ENCODE assay signal across 8 cellular contexts in the genomic region with DNA sequence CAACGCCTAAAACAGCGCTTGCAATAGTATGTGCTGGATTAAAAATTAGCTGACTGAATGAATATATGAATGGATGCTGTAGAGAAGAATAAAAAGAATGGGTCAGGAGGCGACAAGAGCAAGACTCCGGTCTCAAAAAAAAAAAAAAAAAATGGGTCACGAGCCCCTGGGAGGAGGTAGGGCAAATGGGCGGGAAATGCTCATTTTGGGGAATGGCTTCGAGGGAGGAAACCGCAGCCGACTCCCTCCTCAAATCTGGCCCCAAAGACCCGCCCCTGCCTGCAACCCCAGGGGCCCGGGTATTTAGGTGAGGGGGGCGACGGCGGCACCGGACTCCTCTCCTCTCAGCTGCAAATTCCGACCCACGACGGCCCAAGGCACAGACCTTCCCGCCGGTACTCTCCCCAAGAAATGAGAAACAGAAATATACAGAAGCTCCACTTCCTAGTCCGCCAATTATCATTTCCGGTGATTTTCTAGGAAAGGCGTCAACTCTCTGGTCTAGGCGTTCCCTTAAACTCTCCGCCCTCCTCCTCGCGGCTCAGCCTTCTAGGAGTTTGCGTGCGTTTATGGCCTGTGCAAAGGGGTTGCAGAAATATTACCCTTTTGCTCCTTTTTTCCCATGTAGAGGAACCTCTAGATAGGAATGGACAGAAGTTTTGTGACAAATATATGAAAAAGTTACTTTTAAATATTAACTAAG. TPM values are rescaled to one million over a fixed set of nuclear protein-coding genes. Genes with fewer than 3 reads are reported as not detected.
DNase-seq lines count a peak whose midpoint lies in the region; ATAC-seq, FAIRE-seq and TF ChIP-seq lines count a peak whose summit lies in the region.

ZNF311 (minus strand) TSS at position 133 of the 703 bp plus-strand sequence. CDS start 1,361 bp downstream, outside the sequence.

- WGBS in liver = 17% methylated on average over 29 of the region's 29 CpGs
- 84% methylated on average over 26 of the region's 29 CpGs for WGBS in HepG2 (ENCODE audit: low lambda C conversion rate)

- intact Hi-C loops in HepG2 (cut with micrococcal nuclease; ENCODE audit: unreplicated experiment) = no loop called here
- intact Hi-C loops in left colon (cut with DNase I, micrococcal nuclease) = no loop called here

- no peaks in the 10 kb centered on the region for H3K4me1 ChIP-seq in liver (ENCODE audit: control insufficient read depth in 4 of 4, insufficient read depth in 4 of 4, low read length in 3 of 4)
- H3K4me1 ChIP-seq in HepG2 (ENCODE audit: insufficient read depth, low read length) = peaks cover 21% of the 10 kb centered on the region

- H3K27me3 ChIP-seq in liver (ENCODE audit: control insufficient read depth in 4 of 4, insufficient read depth in 4 of 4, low read length in 3 of 4) (peaks cover 0 to 4% (median 0%) of the 10 kb centered on the region in 4 donors), HepG2 (ENCODE audit: control insufficient read depth in 1 of 2, insufficient read depth in 2 of 2, low read length in 2 of 2) (peaks cover 0 to 3% of the 10 kb centered on the region in 2 experiments; a peak in 1 of 5 replicates)

- CTCF ChIA-PET in HepG2 (lab: Yijun Ruan, JAX; ENCODE audit: low intra/inter-chr PET ratio, low total read pairs) = no interaction called here

- TF ChIP-seq RAD21 in liver (IDR thresholded peaks at IDR 0.05) (peak in 1 of 2 donors; percentile 5), HepG2 (CRISPR knock-in tag; IDR thresholded peaks at IDR 0.05) (no peak)

- no peak within 1 kb of the TSS for H3K4me2 ChIP-seq in HepG2 (ENCODE audit: low read depth, low read length)

- H3K4me3 ChIP-seq in liver (ENCODE audit: low read depth in 1 of 3, low read length in 3 of 3) = peak within 1 kb of the TSS; percentile 37 to 65 (median 64)
- no peak within 1 kb of the TSS for H3K4me3 ChIP-seq in HepG2 (replicated peaks in 1 of 3; ENCODE audit: insufficient read depth in 1 of 3, low read depth in 2 of 3, low read length in 3 of 3)
- peak within 1 kb of the TSS; percentile 70 for H3K4me3 ChIP-seq in choroid plexus epithelial cell (ENCODE audit: low read depth, low read length)

- H3K27ac ChIP-seq in liver (ENCODE audit: low read depth in 1 of 2, low read length in 2 of 2) (no peak within 1 kb of the TSS), HepG2 (ENCODE audit: extremely low read length, insufficient read depth, low read length) (no peak within 1 kb of the TSS)

- H2AFZ ChIP-seq in HepG2 (ENCODE audit: low read length) = no peak within 1 kb of the TSS

- in situ Hi-C loops in HepG2 (cut with HindIII; ENCODE audit: extremely low pct_ligation_motif_present, low pct_unique_long_range_greater_than_20kb) = no loop called here

- no TSS peak for BruUV-seq in HepG2 (replicated peaks; lab: Mats Ljungman, UMichigan)

- TF ChIP-seq EP300 in HepG2 (IDR thresholded peaks at IDR 0.05; ENCODE audit: low read depth in 2 of 2, low read length in 2 of 2) (no peak), HepG2 (CRISPR knock-in tag; IDR thresholded peaks at IDR 0.05; ENCODE audit: borderline replicate concordance) (no peak)

- no peak within 1 kb of the TSS for H3K9ac ChIP-seq in liver (ENCODE audit: low read depth in 1 of 2, low read length in 2 of 2)
- no peak within 1 kb of the TSS for H3K9ac ChIP-seq in HepG2 (ENCODE audit: insufficient read depth, low read depth, low read length)

- TF ChIP-seq POLR2A in HepG2 (IDR thresholded peaks at IDR 0.05; ENCODE audit: insufficient read depth in 1 of 2, low read depth in 2 of 2, low read length in 2 of 2) = no peak

- DNase-seq in HepG2 (ENCODE audit: low spot score) (no peak), choroid plexus epithelial cell (ENCODE audit: low read depth) (peak; percentile 80), left colon (peak; percentile 55 to 62), D341Med (ENCODE audit: low spot score) (no peak)
- DNase-seq in stimulated activated CD8-positive, alpha-beta memory T cell treated with anti-CD3 and anti-CD28 coated beads, Interleukin-4, amount 100 ng/mL, for 48 hours = peak; percentile 52

- H3K36me3 ChIP-seq in liver (ENCODE audit: control insufficient read depth in 4 of 4, insufficient read depth in 3 of 4, low read depth in 1 of 4, low read length in 3 of 4) = no peaks in the 10 kb centered on the region
- H3K36me3 ChIP-seq in HepG2 (replicated peaks in 1 of 2; ENCODE audit: control insufficient read depth in 1 of 2, insufficient read depth in 2 of 2, low read length in 2 of 2) = no peaks in the 10 kb centered on the region

- H3K79me2 ChIP-seq in HepG2 (ENCODE audit: insufficient read depth, low read length) = no peaks in the 10 kb centered on the region

- POLR2A ChIA-PET in HepG2 (lab: Yijun Ruan, JAX) = no interaction called here

- no peak for TF ChIP-seq CTCF in liver (IDR thresholded peaks at IDR 0.05; ENCODE audit: low read depth, low read length, missing input control)
- TF ChIP-seq CTCF in HepG2 (CRISPR knock-in tag; IDR thresholded peaks at IDR 0.05) = no peak
- no peak for TF ChIP-seq CTCF in choroid plexus epithelial cell (conservative IDR thresholded peaks at IDR 0.05; ENCODE audit: low read depth, low read length)

- H3K9me3 ChIP-seq in liver (ENCODE audit: control insufficient read depth in 4 of 4, low read length in 3 of 4) = no peaks in the 10 kb centered on the region
- no peaks in the 10 kb centered on the region for H3K9me3 ChIP-seq in HepG2 (ENCODE audit: low read length)

- ATAC-seq in HepG2 (no peak), SK-N-SH treated with all-trans-retinoic acid at 6 μM for 48 hours (peak; percentile 88), left colon (peak; percentile 98), HG03457 (IDR thresholded peaks at IDR 0.05; ENCODE audit: unreplicated experiment) (no peak)

- no peaks in the 10 kb centered on the region for H4K20me1 ChIP-seq in HepG2 (ENCODE audit: insufficient read depth, low read length)

- FAIRE-seq in HepG2 (lab: Jason Lieb, UNC) = no peak

TF ChIP-seq in liver, 16 proteins besides CTCF, POLR2A, EP300 and RAD21 (continues in another document):
- TF ChIP-seq YY1 (IDR thresholded peaks at IDR 0.05) (peak; percentile 40), TAF1 (conservative IDR thresholded peaks at IDR 0.05) (peak; percentile 7), GABPA (IDR thresholded peaks at IDR 0.05 in 1 of 2, conservative IDR thresholded peaks at IDR 0.05 in 1 of 2) (peak; percentile 63 to 85), EGR1 (IDR thresholded peaks at IDR 0.05; ENCODE audit: low read depth in 2 of 2) (no peak)
- TF ChIP-seq, protein P1, sequence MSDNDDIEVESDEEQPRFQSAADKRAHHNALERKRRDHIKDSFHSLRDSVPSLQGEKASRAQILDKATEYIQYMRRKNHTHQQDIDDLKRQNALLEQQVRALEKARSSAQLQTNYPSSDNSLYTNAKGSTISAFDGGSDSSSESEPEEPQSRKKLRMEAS (IDR thresholded peaks at IDR 0.05) = peak; percentile 43

TF ChIP-seq in HepG2, 621 proteins besides CTCF, POLR2A, EP300 and RAD21 (continues in another document):
- no peak for TF ChIP-seq ZBTB37 (CRISPR knock-in tag; IDR thresholded peaks at IDR 0.05)

TF ChIP-seq in SK-N-SH treated with all-trans-retinoic acid at 6 μM for 48 hours, 23 proteins besides CTCF, POLR2A, EP300 and RAD21 (continues in another document):
- TF ChIP-seq, protein P2, sequence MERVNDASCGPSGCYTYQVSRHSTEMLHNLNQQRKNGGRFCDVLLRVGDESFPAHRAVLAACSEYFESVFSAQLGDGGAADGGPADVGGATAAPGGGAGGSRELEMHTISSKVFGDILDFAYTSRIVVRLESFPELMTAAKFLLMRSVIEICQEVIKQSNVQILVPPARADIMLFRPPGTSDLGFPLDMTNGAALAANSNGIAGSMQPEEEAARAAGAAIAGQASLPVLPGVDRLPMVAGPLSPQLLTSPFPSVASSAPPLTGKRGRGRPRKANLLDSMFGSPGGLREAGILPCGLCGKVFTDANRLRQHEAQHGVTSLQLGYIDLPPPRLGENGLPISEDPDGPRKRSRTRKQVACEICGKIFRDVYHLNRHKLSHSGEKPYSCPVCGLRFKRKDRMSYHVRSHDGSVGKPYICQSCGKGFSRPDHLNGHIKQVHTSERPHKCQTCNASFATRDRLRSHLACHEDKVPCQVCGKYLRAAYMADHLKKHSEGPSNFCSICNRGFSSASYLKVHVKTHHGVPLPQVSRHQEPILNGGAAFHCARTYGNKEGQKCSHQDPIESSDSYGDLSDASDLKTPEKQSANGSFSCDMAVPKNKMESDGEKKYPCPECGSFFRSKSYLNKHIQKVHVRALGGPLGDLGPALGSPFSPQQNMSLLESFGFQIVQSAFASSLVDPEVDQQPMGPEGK (CRISPR knock-in tag; IDR thresholded peaks at IDR 0.05; ENCODE audit: borderline replicate concordance) = no peak
- TF ChIP-seq RARB (CRISPR knock-in tag; IDR thresholded peaks at IDR 0.05) = no peak
- no peak for TF ChIP-seq SNAI2 (CRISPR knock-in tag; IDR thresholded peaks at IDR 0.05)
- no peak for TF ChIP-seq GLIS3 (CRISPR knock-in tag; IDR thresholded peaks at IDR 0.05)
- no peak for TF ChIP-seq ZC3H10 (CRISPR knock-in tag; IDR thresholded peaks at IDR 0.05)
- TF ChIP-seq ISL1 (CRISPR knock-in tag; IDR thresholded peaks at IDR 0.05) = no peak
- no peak for TF ChIP-seq ZNF70 (CRISPR knock-in tag; IDR thresholded peaks at IDR 0.05)
- TF ChIP-seq CSDC2 (CRISPR knock-in tag; IDR thresholded peaks at IDR 0.05) = no peak

RNA-seq across cellular contexts. Expression of gene ZNF311, which starts in this region (rescaled TPM):
- total RNA-seq in liver (1 to 10 TPM in 1 of 2 donors, under 1 TPM in 1; 0.42 to 1.1 TPM), HepG2 (2016; rRNA removed; fragmentation: Illumina TruSeq; extraction: Trizol) (not detected in 2 replicates), left colon (1 to 10 TPM; 1.5 to 2.0 TPM)
- polyA plus RNA-seq in liver (under 1 TPM; 0.19 to 0.31 TPM), HepG2 (2011; rRNA removed) (not detected in 2 replicates)
- not detected in 2 replicates for total RNA-seq in HepG2 (2016; cell fraction: cytosol; rRNA removed; fragmentation: Illumina TruSeq; extraction: Trizol; ENCODE audit: low read depth)
- total RNA-seq in HepG2 (2016; cell fraction: insoluble cytoplasmic fraction; rRNA removed; fragmentation: Illumina TruSeq; extraction: Trizol) = not detected in 2 replicates
- not detected in 2 replicates for total RNA-seq in HepG2 (2016; cell fraction: membrane; rRNA removed; fragmentation: Illumina TruSeq; extraction: Trizol)
- not detected in 2 replicates for total RNA-seq in HepG2 (2016; cell fraction: nucleus; rRNA removed; fragmentation: Illumina TruSeq; extraction: Trizol)
- polyA plus RNA-seq in HepG2 (2011; cell fraction: cytosol; rRNA removed) = not detected in 2 replicates
- polyA plus RNA-seq in HepG2 (2011; cell fraction: nucleus; rRNA removed) = not detected in 2 replicates
- not detected in 2 replicates for polyA plus RNA-seq in HepG2 (2012)
- not detected in 2 replicates for polyA plus RNA-seq in HepG2 (2016; cell fraction: cytosol; fragmentation: Illumina TruSeq; extraction: Trizol; ENCODE audit: low read depth)
- polyA plus RNA-seq in HepG2 (2016; cell fraction: insoluble cytoplasmic fraction; fragmentation: Illumina TruSeq; extraction: Trizol; ENCODE audit: low read depth) = not detected in 2 replicates
- not detected in 2 replicates for polyA plus RNA-seq in HepG2 (2016; cell fraction: membrane; fragmentation: Illumina TruSeq; extraction: Trizol; ENCODE audit: low read depth)
- not detected in 2 replicates for polyA plus RNA-seq in HepG2 (2016; cell fraction: nucleus; fragmentation: Illumina TruSeq; extraction: Trizol; ENCODE audit: insufficient read depth, low read depth)
- polyA minus RNA-seq in HepG2 (2011; rRNA and poly(A)+ RNA removed; ENCODE audit: low replicate concordance) = 1.1 TPM in 1 of 2 replicates, not detected in the other
- polyA minus RNA-seq in HepG2 (2011; cell fraction: cytosol; rRNA and poly(A)+ RNA removed) = not detected in 2 replicates
- polyA minus RNA-seq in HepG2 (2011; cell fraction: nucleus; rRNA and poly(A)+ RNA removed) = not detected in 2 replicates

Comparison
In these comparisons a context has a peak if more than half of its experiments do, and no peak if none do; other contexts are left out.
1. H3K4me3 ChIP-seq: peak in liver (3 of 3) and choroid plexus epithelial cell (single experiment); none in HepG2 (0 of 3).
2. ATAC-seq: peak in SK-N-SH treated with all-trans-retinoic acid at 6 μM for 48 hours (single experiment) and left colon (single experiment); none in HepG2 (single experiment) and HG03457 (single experiment).
3. DNase-seq: peak in choroid plexus epithelial cell (single experiment), left colon (2 of 2) and stimulated activated CD8-positive, alpha-beta memory T cell treated with anti-CD3 and anti-CD28 coated beads, Interleukin-4, amount 100 ng/mL, for 48 hours (single experiment); none in HepG2 (single experiment) and D341Med (single experiment).